Comparison of ENCODE assay signal across 13 cellular contexts in genomic region chr19:1231729-1232128, GRCh38. TPM values are rescaled to one million over a fixed set of nuclear protein-coding genes. Genes with fewer than 3 reads are reported as not detected.
DNase-seq lines count a peak whose midpoint lies in the region; ATAC-seq and TF ChIP-seq lines count a peak whose summit lies in the region.
"Had no signal": no experiment of that assay in that cellular context is flagged by ENCODE, and none has a peak within 500 bp of the region (broad histone marks: within the 10 kb centered on the region; RNA-seq: fewer than 3 reads in every experiment).

No MANE protein-coding gene starts in this region.

- H3K27ac ChIP-seq in GM23338 (ENCODE audit: low read depth) (0 out of 2 replicates have a peak overlapping the region, but pooled peaks have one; percentile 26), RWPE2 (ENCODE audit: poor library complexity, severe bottlenecking) (peak overlapping the region; percentile 45), WERI-Rb-1 (no peak overlapping the region)

- TF ChIP-seq CTCF in GM23338 (conservative IDR thresholded peaks at IDR 0.05; ENCODE audit: low read depth in 2 of 2) (no peak), RWPE2 (IDR thresholded peaks at IDR 0.05; ENCODE audit: poor library complexity, severe bottlenecking) (no peak), WERI-Rb-1 (IDR thresholded peaks at IDR 0.05; ENCODE audit: low read depth, low read length) (no peak)

- H3K4me1 Mint-ChIP-seq in GM23338 (no peaks in the 10 kb centered on the region), memory B cell (no peaks in the 10 kb centered on the region)

- H3K36me3 ChIP-seq in GM23338 (ENCODE audit: insufficient read depth) (no peaks in the 10 kb centered on the region), RWPE2 (ENCODE audit: low read depth) (peaks cover 20% of the 10 kb centered on the region), WERI-Rb-1 (peaks cover 29% of the 10 kb centered on the region)

- H3K27ac Mint-ChIP-seq in GM23338 (peak overlapping the region; percentile 72; the same call in 1 of the 2 replicates), memory B cell (peak overlapping the region; percentile 41)

- H3K36me3 Mint-ChIP-seq in GM23338 (ENCODE audit: low read depth) (peaks cover 8% of the 10 kb centered on the region), memory B cell (peaks cover 3% of the 10 kb centered on the region)

- no peak overlapping the region for H3K4me2 ChIP-seq in GM23338

- peaks cover 4% of the 10 kb centered on the region for H4K20me1 ChIP-seq in GM23338 (replicated peaks; ENCODE audit: insufficient read depth)

- no peaks in the 10 kb centered on the region for H3K4me1 ChIP-seq in GM23338 (ENCODE audit: insufficient read depth)
- peaks cover 8% of the 10 kb centered on the region for H3K4me1 ChIP-seq in RWPE2 (ENCODE audit: insufficient read depth, poor library complexity, severe bottlenecking)

- no peak for DNase-seq in GM23338 (ENCODE audit: low spot score)
- DNase-seq in RWPE2 (ENCODE audit: low spot score): no peak
- DNase-seq in memory B cell (ENCODE audit: low spot score in 2 of 2): no peak
- no peak for DNase-seq in WERI-Rb-1
- DNase-seq in kidney glomerular epithelial cell (lab: John Stamatoyannopoulos, UW): no peak
- DNase-seq: activated T-cell treated with anti-CD3 and anti-CD28 coated beads, Interleukin-2, amount 50 U/mL, for 1 hour; BE2C; DMS153; GOT3; kidney; NCI-H1694 treated with DMSO at 0.1 percent for 48 hours; right cardiac atrium had no signal

- H3K4me3 Mint-ChIP-seq in GM23338 (no peak overlapping the region), memory B cell (no peak overlapping the region)

- H3K79me2 ChIP-seq in GM23338 (replicated peaks; ENCODE audit: insufficient read depth): no peaks in the 10 kb centered on the region

- H3K9me3 Mint-ChIP-seq in GM23338: no peaks in the 10 kb centered on the region
- H3K9me3 Mint-ChIP-seq in memory B cell: no peaks in the 10 kb centered on the region

- H3K9me3 ChIP-seq in RWPE2 (ENCODE audit: severe bottlenecking) (no peaks in the 10 kb centered on the region), WERI-Rb-1 (ENCODE audit: severe bottlenecking) (no peaks in the 10 kb centered on the region)
- H3K9me3 ChIP-seq: BE2C had no signal

- H3K27me3 Mint-ChIP-seq in GM23338 (ENCODE audit: insufficient read depth, low read depth, poor library complexity) (peaks cover 3% of the 10 kb centered on the region), memory B cell (no peaks in the 10 kb centered on the region)

- ATAC-seq in GM23338: no peak
- peak; percentile 4; the same call in 1 of the 3 replicates for ATAC-seq in RWPE2 (ENCODE audit: low read depth)
- ATAC-seq in memory B cell (ENCODE audit: low read depth): no peak
- no peak for ATAC-seq in HG03196 (IDR thresholded peaks at IDR 0.05; ENCODE audit: unreplicated experiment)

- no peak overlapping the region for H2AFZ ChIP-seq in GM23338

- no peak overlapping the region for H3K4me3 ChIP-seq in GM23338
- no peak overlapping the region for H3K4me3 ChIP-seq in RWPE2 (ENCODE audit: severe bottlenecking)
- H3K4me3 ChIP-seq in WERI-Rb-1 (ENCODE audit: low read depth, low read length): no peak overlapping the region

- no peaks in the 10 kb centered on the region for H3K27me3 ChIP-seq in GM23338 (ENCODE audit: insufficient read depth)
- no peaks in the 10 kb centered on the region for H3K27me3 ChIP-seq in RWPE2 (ENCODE audit: insufficient read depth, poor library complexity, severe bottlenecking)
- no peaks in the 10 kb centered on the region for H3K27me3 ChIP-seq in WERI-Rb-1 (ENCODE audit: insufficient read depth, low read depth, severe bottlenecking)
- H3K27me3 ChIP-seq: BE2C had no signal

- 0 out of 2 replicates have a peak, but pooled peaks cover 18% of the 10 kb centered on the region for H3F3A ChIP-seq in GM23338 (replicated peaks; ENCODE audit: low read depth)

- no peaks in the 10 kb centered on the region for H3K9me2 ChIP-seq in GM23338 (ENCODE audit: insufficient read depth)

TF ChIP-seq in GM23338, 12 proteins besides CTCF, POLR2A, EP300 and RAD21:
- no peak for TF ChIP-seq EZH2 (IDR thresholded peaks at IDR 0.05; ENCODE audit: low read depth, unreplicated experiment)
- TF ChIP-seq ZNF114 (CRISPR knock-in tag; IDR thresholded peaks at IDR 0.05): no peak
- no peak for TF ChIP-seq ETS1 (IDR thresholded peaks at IDR 0.05)

RNA-seq across cellular contexts. Expression of gene CBARP, which starts 6.1 kb away (rescaled TPM):
- 10.8 and 14.1 TPM in 2 replicates for total RNA-seq in GM23338 (2014; rRNA removed; shearing (Covaris generic))
- 2.0 TPM in 2 replicates for polyA plus RNA-seq in GM23338 (2016; fragmentation: Nextera tagmentation; extraction: Ambion mirVana)

RNA-seq across cellular contexts. Expression of gene ATP5F1D, which starts 9.8 kb away (rescaled TPM):
- total RNA-seq in GM23338 (2014; rRNA removed; shearing (Covaris generic)): 78.7 and 139 TPM in 2 replicates
- 396 and 420 TPM in 2 replicates for polyA plus RNA-seq in GM23338 (2016; fragmentation: Nextera tagmentation; extraction: Ambion mirVana)

RNA-seq across cellular contexts. Expression of gene MIDN, which starts 16.7 kb away (rescaled TPM):
- 84.5 and 113 TPM in 2 replicates for total RNA-seq in GM23338 (2014; rRNA removed; shearing (Covaris generic))
- polyA plus RNA-seq in GM23338 (2016; fragmentation: Nextera tagmentation; extraction: Ambion mirVana): 28.6 and 33.3 TPM in 2 replicates

RNA-seq across cellular contexts. Expression of gene STK11, which starts 26.2 kb away (rescaled TPM):
- total RNA-seq in GM23338 (2014; rRNA removed; shearing (Covaris generic)): 84.4 and 96.5 TPM in 2 replicates
- 19.4 and 23.7 TPM in 2 replicates for polyA plus RNA-seq in GM23338 (2016; fragmentation: Nextera tagmentation; extraction: Ambion mirVana)

RNA-seq across cellular contexts. Expression of gene CIRBP, which starts 37.4 kb away (rescaled TPM):
- total RNA-seq in GM23338 (2014; rRNA removed; shearing (Covaris generic)): 152 and 202 TPM in 2 replicates
- 153 and 160 TPM in 2 replicates for polyA plus RNA-seq in GM23338 (2016; fragmentation: Nextera tagmentation; extraction: Ambion mirVana)
